17 cellular contexts compared by ENCODE assay signal in the genomic region with DNA sequence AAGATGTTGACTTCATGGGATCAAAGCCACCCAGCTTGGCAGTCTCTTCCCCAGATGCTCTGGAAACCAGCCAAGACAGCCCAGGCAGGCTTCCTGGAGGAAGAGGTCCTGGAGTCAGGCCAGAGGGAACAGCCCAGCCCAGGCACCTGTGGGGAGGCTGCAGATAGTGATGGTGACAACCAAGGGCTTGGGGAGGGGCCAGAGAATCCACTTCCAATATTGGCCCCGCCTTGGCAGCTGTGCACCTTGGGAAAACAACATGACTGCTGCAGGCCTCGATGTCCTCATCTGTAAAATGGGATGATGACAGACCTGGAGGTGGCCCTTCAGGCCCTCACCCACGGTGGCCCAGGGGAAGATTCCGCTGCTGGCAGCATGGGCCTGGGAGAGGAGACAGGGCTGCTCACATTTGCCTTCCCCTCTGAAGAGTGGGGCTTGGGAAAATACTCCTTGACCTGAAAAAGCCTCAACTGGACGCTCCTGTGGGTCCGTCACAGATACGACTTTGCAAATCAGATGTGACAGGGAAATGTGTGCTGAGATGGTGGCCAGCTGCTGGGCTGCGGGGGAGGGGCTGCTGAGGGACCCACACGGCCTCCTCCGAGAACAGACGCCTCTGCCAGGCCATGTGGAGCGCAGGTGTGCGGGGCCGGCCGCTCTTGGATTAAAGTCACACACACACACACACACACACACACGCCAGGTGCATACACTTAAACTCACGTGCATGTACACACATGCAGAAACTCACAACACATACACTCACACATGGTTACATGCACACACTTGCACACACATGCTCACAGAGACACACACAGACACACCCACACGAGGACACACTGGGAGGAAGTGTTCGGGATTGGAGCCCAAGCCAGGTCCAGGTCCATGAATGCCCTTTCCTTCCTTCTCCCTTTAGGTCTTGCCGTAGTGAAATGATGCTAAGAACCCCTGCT.
DNase-seq lines count a peak whose midpoint lies in the region; ATAC-seq and TF ChIP-seq lines count a peak whose summit lies in the region.
"Had no signal": no experiment of that assay in that cellular context is flagged by ENCODE, and none has a peak within 500 bp of the region (broad histone marks: within the 10 kb centered on the region; RNA-seq: fewer than 3 reads in every experiment).

No MANE protein-coding gene starts in this region.

- peak; percentile 10 for ATAC-seq in stimulated activated naive CD8-positive, alpha-beta T cell treated with anti-CD3 and anti-CD28 coated beads, Interleukin-15, amount 100 ng/mL, for 72 hours
- ATAC-seq in stimulated activated naive CD8-positive, alpha-beta T cell treated with anti-CD3 and anti-CD28 coated beads, Interleukin-15, Interleukin-2, amounts not matched to agents 100 U/mL and 50 U/mL, for 24 hours, result no peak
- no peak for ATAC-seq in HG02970 (IDR thresholded peaks at IDR 0.05; ENCODE audit: low FRiP score, unreplicated experiment)
- ATAC-seq: natural killer cell treated with Interleukin-12 subunit alpha and Interleukin-12 subunit beta and Interleukin-15 and Interleukin-18, amount 100 ng/mL, for 72 hours had no signal

- no peaks in the 10 kb centered on the region for H3K4me1 Mint-ChIP-seq in stimulated activated naive CD8-positive, alpha-beta T cell treated with anti-CD3 and anti-CD28 coated beads, Interleukin-15, amount 100 ng/mL, for 72 hours
- H3K4me1 Mint-ChIP-seq in glutamatergic neuron (ENCODE audit: low read depth, unreplicated experiment), result peaks cover 9% of the 10 kb centered on the region

- H3K27me3 ChIP-seq in H7 (ENCODE audit: control insufficient read depth, insufficient read depth, low read length), result no peaks in the 10 kb centered on the region

- H3K36me3 ChIP-seq in H7 (replicated peaks; ENCODE audit: control insufficient read depth, insufficient read depth, low read length), result no peaks in the 10 kb centered on the region

- DNase-seq in stimulated activated naive CD8-positive, alpha-beta T cell treated with anti-CD3 and anti-CD28 coated beads, Interleukin-15, amount 100 ng/mL, for 72 hours, result no peak
- no peak for DNase-seq in stimulated activated naive CD8-positive, alpha-beta T cell treated with anti-CD3 and anti-CD28 coated beads, Interleukin-15, Interleukin-2, amounts not matched to agents 100 U/mL and 50 U/mL, for 24 hours
- peak; percentile 45 for DNase-seq in SHP77 treated with DMSO at 0.1 percent for 48 hours (lab: John Stamatoyannopoulos, UW)
- peak; percentile 81 for DNase-seq in glutamatergic neuron
- no peak for DNase-seq in superior temporal gyrus (ENCODE audit: extremely low spot score)
- no peak for DNase-seq in H7
- DNase-seq in activated CD4-positive, CD25-positive, alpha-beta regulatory T cell (lab: John Stamatoyannopoulos, UW), result no peak
- DNase-seq: activated naive CD4-positive, alpha-beta T cell treated with anti-CD3 and anti-CD28 coated beads, Interleukin-2, amount 50 U/mL, for 16 hours; anterior cingulate cortex; caudate nucleus; head of caudate nucleus; NCI-H748 treated with DMSO at 0.1 percent for 48 hours; SIG-M5; T-helper 1 cell had no signal

- H3K36me3 Mint-ChIP-seq in glutamatergic neuron (ENCODE audit: unreplicated experiment), result no peaks in the 10 kb centered on the region
- H3K36me3 Mint-ChIP-seq: mesothelial cell of epicardium; natural killer cell treated with Interleukin-12 subunit alpha and Interleukin-12 subunit beta and Interleukin-15 and Interleukin-18, amount 100 ng/mL, for 72 hours had no signal

- no peak overlapping the region for H3K4me3 ChIP-seq in H7 (ENCODE audit: insufficient read depth, low read depth, low read length)

- TF ChIP-seq CTCF in glutamatergic neuron (IDR thresholded peaks at IDR 0.05; ENCODE audit: partially characterized antibody, unreplicated experiment), result no peak

- H3K27ac Mint-ChIP-seq in stimulated activated naive CD8-positive, alpha-beta T cell treated with anti-CD3 and anti-CD28 coated beads, Interleukin-15, amount 100 ng/mL, for 72 hours, result no peak overlapping the region
- peak overlapping the region; percentile 75 for H3K27ac Mint-ChIP-seq in glutamatergic neuron (ENCODE audit: unreplicated experiment)
- H3K27ac Mint-ChIP-seq: mesothelial cell of epicardium; natural killer cell treated with Interleukin-12 subunit alpha and Interleukin-12 subunit beta and Interleukin-15 and Interleukin-18, amount 100 ng/mL, for 72 hours had no signal

- H3K9me3 Mint-ChIP-seq in stimulated activated naive CD8-positive, alpha-beta T cell treated with anti-CD3 and anti-CD28 coated beads, Interleukin-15, amount 100 ng/mL, for 72 hours, result no peaks in the 10 kb centered on the region
- peaks cover 5% of the 10 kb centered on the region for H3K9me3 Mint-ChIP-seq in glutamatergic neuron (ENCODE audit: unreplicated experiment)
- H3K9me3 Mint-ChIP-seq: mesothelial cell of epicardium; natural killer cell treated with Interleukin-12 subunit alpha and Interleukin-12 subunit beta and Interleukin-15 and Interleukin-18, amount 100 ng/mL, for 72 hours had no signal

- H3K4me3 Mint-ChIP-seq in stimulated activated naive CD8-positive, alpha-beta T cell treated with anti-CD3 and anti-CD28 coated beads, Interleukin-15, amount 100 ng/mL, for 72 hours, result no peak overlapping the region
- no peak overlapping the region for H3K4me3 Mint-ChIP-seq in glutamatergic neuron (ENCODE audit: unreplicated experiment)
- H3K4me3 Mint-ChIP-seq: mesothelial cell of epicardium; natural killer cell treated with Interleukin-12 subunit alpha and Interleukin-12 subunit beta and Interleukin-15 and Interleukin-18, amount 100 ng/mL, for 72 hours had no signal

- H3K27me3 Mint-ChIP-seq in stimulated activated naive CD8-positive, alpha-beta T cell treated with anti-CD3 and anti-CD28 coated beads, Interleukin-15, amount 100 ng/mL, for 72 hours, result no peaks in the 10 kb centered on the region
- H3K27me3 Mint-ChIP-seq in glutamatergic neuron (ENCODE audit: unreplicated experiment), result peaks cover 8% of the 10 kb centered on the region
- H3K27me3 Mint-ChIP-seq: natural killer cell treated with Interleukin-12 subunit alpha and Interleukin-12 subunit beta and Interleukin-15 and Interleukin-18, amount 100 ng/mL, for 72 hours had no signal

Comparison
In these comparisons a context has a peak if more than half of its experiments do, and no peak if none do; other contexts are left out.
1. DNase-seq: peak in SHP77 treated with DMSO at 0.1 percent for 48 hours (single experiment) and glutamatergic neuron (single experiment); none in stimulated activated naive CD8-positive, alpha-beta T cell treated with anti-CD3 and anti-CD28 coated beads, Interleukin-15, amount 100 ng/mL, for 72 hours (0 of 2), stimulated activated naive CD8-positive, alpha-beta T cell treated with anti-CD3 and anti-CD28 coated beads, Interleukin-15, Interleukin-2, amounts not matched to agents 100 U/mL and 50 U/mL, for 24 hours (single experiment), superior temporal gyrus (single experiment), H7 (single experiment) and activated CD4-positive, CD25-positive, alpha-beta regulatory T cell (0 of 4).